Comparison of ENCODE assay signal across 36 cellular contexts in genomic region chr10:119423510-119423874, GRCh38.
"Had no signal": no experiment of that assay in that cellular context is flagged by ENCODE, and none has a peak within 500 bp of the region (broad histone marks: within the 10 kb centered on the region; RNA-seq: fewer than 3 reads in every experiment).

No MANE protein-coding gene starts in this region.

- H3K36me3 ChIP-seq: SJCRH30 had no signal

- H3K9me3 ChIP-seq: SJCRH30 had no signal

- H3K9me3 Mint-ChIP-seq: activated CD4-positive, alpha-beta memory T cell treated with anti-CD3 and anti-CD28 coated beads, Interleukin-2, amount 10 ng/mL, durations not matched to agents 7 days and 5 days; activated naive CD8-positive, alpha-beta T cell treated with anti-CD3 and anti-CD28 coated beads for 36 hours; activated T-helper 17 cell treated with anti-CD3 and anti-CD28 coated beads, Interleukin-2, amount 50 U/mL, for 72 hours had no signal

- H3K4me3 ChIP-seq: K562, SJCRH30, SK-N-MC had no signal

- H3K27me3 ChIP-seq: brain microvascular endothelial cell, SJCRH30 had no signal

- H3K27me3 Mint-ChIP-seq: activated CD4-positive, alpha-beta memory T cell treated with anti-CD3 and anti-CD28 coated beads, Interleukin-2, amount 10 ng/mL, durations not matched to agents 7 days and 5 days; activated CD8-positive, alpha-beta memory T cell treated with anti-CD3 and anti-CD28 coated beads, Interleukin-2, amount 10 ng/mL, durations not matched to agents 7 days and 5 days; activated naive CD8-positive, alpha-beta T cell treated with anti-CD3 and anti-CD28 coated beads for 36 hours; activated T-helper 17 cell treated with anti-CD3 and anti-CD28 coated beads, Interleukin-2, amount 50 U/mL, for 72 hours had no signal

- H3K27ac ChIP-seq: brain microvascular endothelial cell, RWPE1, SJCRH30, SK-N-MC, WERI-Rb-1 had no signal

- H3K27ac Mint-ChIP-seq: activated CD4-positive, alpha-beta memory T cell treated with anti-CD3 and anti-CD28 coated beads, Interleukin-2, amount 10 ng/mL, durations not matched to agents 7 days and 5 days; activated CD8-positive, alpha-beta memory T cell treated with anti-CD3 and anti-CD28 coated beads, Interleukin-2, amount 10 ng/mL, durations not matched to agents 7 days and 5 days; activated naive CD8-positive, alpha-beta T cell treated with anti-CD3 and anti-CD28 coated beads for 36 hours; activated T-helper 17 cell treated with anti-CD3 and anti-CD28 coated beads, Interleukin-2, amount 50 U/mL, for 72 hours had no signal

- ATAC-seq: activated CD8-positive, alpha-beta memory T cell treated with anti-CD3 and anti-CD28 coated beads, Interleukin-2, amount 10 ng/mL, durations not matched to agents 7 days and 5 days; activated T-helper 17 cell treated with anti-CD3 and anti-CD28 coated beads, Interleukin-2, amount 50 U/mL, for 72 hours; K562; PC-3 had no signal

- DNase-seq: activated CD4-positive, alpha-beta memory T cell treated with anti-CD3 and anti-CD28 coated beads, Interleukin-2, amount 10 ng/mL, durations not matched to agents 7 days and 5 days; activated CD4-positive, alpha-beta T cell treated with anti-CD3 and anti-CD28 coated beads for 1 hour; activated CD4-positive, alpha-beta T cell treated with anti-CD3 and anti-CD28 coated beads for 48 hours; activated CD4-positive, CD25-positive, alpha-beta regulatory T cell; activated CD8-positive, alpha-beta memory T cell treated with anti-CD3 and anti-CD28 coated beads for 24 hours; activated CD8-positive, alpha-beta memory T cell treated with anti-CD3 and anti-CD28 coated beads, Interleukin-2, amount 10 ng/mL, durations not matched to agents 7 days and 5 days; activated CD8-positive, alpha-beta memory T cell treated with anti-CD3 and anti-CD28 coated beads, Interleukin-2, amount 50 U/mL, for 48 hours; activated effector memory CD4-positive, alpha-beta T cell treated with anti-CD3 and anti-CD28 coated beads, Interleukin-2, amount 50 U/mL, for 16 hours; activated naive CD4-positive, alpha-beta T cell; activated naive CD4-positive, alpha-beta T cell treated with anti-CD3 and anti-CD28 coated beads, Interleukin-2, amount 50 U/mL, for 16 hours; activated naive CD8-positive, alpha-beta T cell treated with anti-CD3 and anti-CD28 coated beads for 36 hours; activated T-cell treated with anti-CD3 and anti-CD28 coated beads, Interleukin-2, amount 50 U/mL, for 48 hours; amniotic stem cell; brain microvascular endothelial cell; central memory CD4-positive, alpha-beta T cell; Karpas-422; NCI-H1048; NCI-H1105 treated with DMSO at 0.1 percent for 48 hours; NCI-H1436; NCI-H1694; NCI-H2029; NCI-H2107; NCI-H2171; NCI-H510A; NCI-H526; NCI-H748 treated with DMSO at 0.1 percent for 48 hours; NK-92 treated with Interleukin-12 subunit alpha and Interleukin-12 subunit beta, amount 100 ng/mL, for 24 hours; PC-3; SHP77; SJCRH30; T1000; WERI-Rb-1 had no signal

- H3K4me1 Mint-ChIP-seq: activated CD8-positive, alpha-beta memory T cell treated with anti-CD3 and anti-CD28 coated beads, Interleukin-2, amount 10 ng/mL, durations not matched to agents 7 days and 5 days; activated T-helper 17 cell treated with anti-CD3 and anti-CD28 coated beads, Interleukin-2, amount 50 U/mL, for 72 hours had no signal

- H3K4me3 Mint-ChIP-seq: activated CD4-positive, alpha-beta memory T cell treated with anti-CD3 and anti-CD28 coated beads, Interleukin-2, amount 10 ng/mL, durations not matched to agents 7 days and 5 days; activated CD8-positive, alpha-beta memory T cell treated with anti-CD3 and anti-CD28 coated beads, Interleukin-2, amount 10 ng/mL, durations not matched to agents 7 days and 5 days; activated naive CD8-positive, alpha-beta T cell treated with anti-CD3 and anti-CD28 coated beads for 36 hours; activated T-helper 17 cell treated with anti-CD3 and anti-CD28 coated beads, Interleukin-2, amount 50 U/mL, for 72 hours had no signal
